Comparison of ENCODE assay signal across 8 cellular contexts in the genomic region with DNA sequence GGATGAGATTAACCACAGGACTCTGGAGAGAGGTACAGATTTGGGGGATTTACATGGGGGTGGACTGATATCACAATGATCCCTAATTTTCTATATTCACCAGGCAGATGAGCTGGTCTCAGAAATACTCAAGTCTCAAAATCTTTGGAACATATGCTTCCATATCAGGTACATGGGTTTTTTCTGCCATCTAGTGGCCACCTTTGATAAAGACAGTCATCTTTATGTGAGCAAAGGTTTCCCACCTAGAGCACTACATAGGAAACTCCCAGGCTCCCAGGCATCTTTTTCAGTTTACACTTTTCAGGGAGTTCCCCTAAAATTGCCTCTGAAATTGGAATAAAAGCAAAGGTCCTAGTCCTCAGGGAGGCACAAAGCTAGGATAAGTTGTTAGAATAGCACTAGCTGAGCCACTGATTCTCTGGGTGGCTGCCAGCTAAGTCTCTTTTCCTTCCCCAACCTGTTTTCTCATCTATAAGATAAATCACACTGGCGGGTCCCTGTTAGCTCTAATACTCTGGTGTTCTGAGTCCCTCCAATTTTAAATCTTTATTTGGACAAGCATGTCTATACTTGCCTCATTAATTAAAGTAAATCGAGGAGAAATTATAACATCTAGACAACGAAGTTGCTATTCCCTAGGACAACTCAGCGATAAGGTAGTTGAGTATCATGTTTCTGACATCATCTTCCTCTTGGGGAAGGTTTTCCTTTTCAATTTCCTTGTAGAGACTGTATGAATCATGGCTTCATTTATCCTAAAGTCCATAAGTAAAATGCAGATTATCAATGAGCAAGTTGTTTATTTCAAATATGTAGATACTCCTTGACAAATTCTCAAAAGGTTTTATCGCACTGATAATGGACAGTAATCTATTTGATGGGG. TPM values are rescaled to one million over a fixed set of nuclear protein-coding genes. Genes with fewer than 3 reads are reported as not detected.
DNase-seq lines count a peak whose midpoint lies in the region; ATAC-seq, FAIRE-seq and TF ChIP-seq lines count a peak whose summit lies in the region.

No MANE protein-coding gene starts in this region.

- H3K27ac Mint-ChIP-seq in endodermal cell, result no peak overlapping the region

- 85 to 96% methylated on average over 4 to 5 of the region's 5 CpGs for WGBS in endodermal cell (ENCODE audit: insufficient coverage in 1 of 2, insufficient read length in 1 of 2), 2 experiments

- no peaks in the 10 kb centered on the region for H3K36me3 Mint-ChIP-seq in endodermal cell (ENCODE audit: low read depth)

- peaks cover 22% of the 10 kb centered on the region for H3K27me3 Mint-ChIP-seq in endodermal cell (ENCODE audit: insufficient read depth)

- H3K4me1 ChIP-seq in endodermal cell (ENCODE audit: control insufficient read depth, insufficient read depth, low read length) (no peaks in the 10 kb centered on the region), mucosa of descending colon (ENCODE audit: low read depth) (no peaks in the 10 kb centered on the region)

- no peaks in the 10 kb centered on the region for H3K9me3 Mint-ChIP-seq in endodermal cell

- FAIRE-seq in RCC 7860 (lab: Jason Lieb, UNC), result peak; percentile 74

- ATAC-seq in GM21786 (IDR thresholded peaks at IDR 0.05; ENCODE audit: unreplicated experiment), result peak; percentile 75
- peak; percentile 64 for ATAC-seq in mucosa of descending colon

- no peak overlapping the region for H3K27ac ChIP-seq in endodermal cell (ENCODE audit: low read depth, low read length)

- H3K36me3 ChIP-seq in endodermal cell (ENCODE audit: control insufficient read depth, insufficient read depth, low read length) (no peaks in the 10 kb centered on the region), mucosa of descending colon (ENCODE audit: low read depth) (no peaks in the 10 kb centered on the region)

- intact Hi-C loops in mucosa of descending colon (cut with DNase I, micrococcal nuclease), result loop anchor here (5.0 to 10.0 kb wide), 2 partner anchors 1377 to 1385 kb away; no protein-coding TSS in a partner anchor

- H3K4me3 Mint-ChIP-seq in endodermal cell, result no peak overlapping the region

- no peak overlapping the region for H3K9ac ChIP-seq in endodermal cell (ENCODE audit: extremely low read depth, low read length, poor library complexity, severe bottlenecking)

- TF ChIP-seq CTCF in endodermal cell (conservative IDR thresholded peaks at IDR 0.05) (peak; percentile 86), mucosa of descending colon (IDR thresholded peaks at IDR 0.05) (peak; percentile 25)

- H3K4me1 Mint-ChIP-seq in endodermal cell, result no peaks in the 10 kb centered on the region

- peak; percentile 40 for DNase-seq in stimulated activated CD4-positive, alpha-beta T cell treated with anti-CD3 and anti-CD28 coated beads, Interleukin-4, amount 100 ng/mL, for 24 hours
- DNase-seq in stimulated activated CD4-positive, alpha-beta T cell treated with anti-CD3 and anti-CD28 coated beads, Interleukin-1b, Interleukin-23, amount 100 ng/mL, for 48 hours, result no peak
- DNase-seq in KG1 (lab: John Stamatoyannopoulos, UW) (peak; percentile 51), RCC 7860 (ENCODE audit: low spot score) (peak; percentile 43), endodermal cell (peak; percentile 55), mucosa of descending colon (peak in 1 of 3 donors; percentile 69), activated gamma-delta T cell (lab: John Stamatoyannopoulos, UW) (no peak)

- H3K4me3 ChIP-seq in endodermal cell (ENCODE audit: low read length) (no peak overlapping the region), mucosa of descending colon (no peak overlapping the region)

- H3K9me3 ChIP-seq in endodermal cell (ENCODE audit: control insufficient read depth, low read length) (no peaks in the 10 kb centered on the region), mucosa of descending colon (no peaks in the 10 kb centered on the region)

- H3K27me3 ChIP-seq in endodermal cell (ENCODE audit: control insufficient read depth, insufficient read depth, low read length, poor library complexity, severe bottlenecking), result peaks cover 4% of the 10 kb centered on the region

RNA-seq across cellular contexts. Expression of gene MON1B, which starts 19.0 kb away (rescaled TPM):
- total RNA-seq in endodermal cell, result 10 to 100 TPM; 43.6 to 45.7 TPM
- 26.8 TPM for polyA plus RNA-seq in endodermal cell (2013, experiment 1 of 2)
- polyA plus RNA-seq in endodermal cell (2013, experiment 2 of 2), result 24.0 TPM
- 10 to 100 TPM; 54.8 to 83.8 (median 72.7) TPM for total RNA-seq in mucosa of descending colon

RNA-seq across cellular contexts. Expression of gene SYCE1L, which starts 27.2 kb away (rescaled TPM):
- total RNA-seq in endodermal cell, result 10 to 100 TPM; 13.6 to 19.9 TPM
- polyA plus RNA-seq in endodermal cell (2013, experiment 1 of 2), result 6.9 TPM
- 8.0 TPM for polyA plus RNA-seq in endodermal cell (2013, experiment 2 of 2)
- 1 to 10 TPM; 1.7 to 6.3 (median 2.7) TPM for total RNA-seq in mucosa of descending colon

Comparison
In these comparisons a context has a peak if more than half of its experiments do, and no peak if none do; other contexts are left out.
1. DNase-seq: peak in stimulated activated CD4-positive, alpha-beta T cell treated with anti-CD3 and anti-CD28 coated beads, Interleukin-4, amount 100 ng/mL, for 24 hours (single experiment), KG1 (single experiment), RCC 7860 (single experiment) and endodermal cell (single experiment); none in stimulated activated CD4-positive, alpha-beta T cell treated with anti-CD3 and anti-CD28 coated beads, Interleukin-1b, Interleukin-23, amount 100 ng/mL, for 48 hours (single experiment) and activated gamma-delta T cell (single experiment).